Comparison of ENCODE assay signal across 8 cellular contexts in the genomic region with DNA sequence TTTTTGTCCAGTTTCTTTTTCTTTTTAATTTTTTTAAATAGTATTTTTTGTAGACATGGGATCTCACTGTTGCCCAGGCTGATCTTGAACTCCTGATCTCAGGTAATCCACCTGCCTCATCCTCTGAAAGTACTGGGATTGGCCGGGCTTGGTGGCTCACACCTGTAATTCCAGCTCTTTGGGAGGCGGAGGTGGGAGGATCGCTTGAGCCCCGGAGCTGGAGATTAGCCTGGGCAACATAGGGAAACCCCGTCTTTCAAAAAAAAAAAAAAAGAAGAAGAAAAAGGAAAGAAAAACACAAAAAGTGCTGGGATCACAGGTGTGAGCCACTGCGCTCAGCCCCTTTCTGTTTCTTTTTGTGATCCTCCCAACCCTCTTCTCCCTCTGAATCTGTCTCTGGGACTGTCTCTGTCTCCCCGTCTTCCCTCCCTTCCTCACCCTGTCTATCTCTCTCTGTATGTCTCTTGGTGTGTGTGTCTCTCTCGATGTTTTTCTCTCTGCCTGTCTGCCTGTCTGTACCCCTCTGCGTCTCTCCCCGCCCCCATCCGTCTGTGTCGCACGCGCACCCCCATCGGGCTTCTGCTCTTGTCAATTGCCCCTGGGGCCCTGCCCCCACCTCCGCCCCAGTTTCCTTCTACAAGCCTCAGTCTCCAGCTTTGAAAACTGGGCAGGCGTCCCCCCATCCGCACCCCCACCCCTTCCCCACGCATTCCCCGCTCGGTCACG. TPM values are rescaled to one million over a fixed set of nuclear protein-coding genes. Genes with fewer than 3 reads are reported as not detected.
A peak's percentile ranks its signal among the peaks of the same experiment; 100 is the strongest.
DNase-seq lines count a peak whose midpoint lies in the region; ATAC-seq and TF ChIP-seq lines count a peak whose summit lies in the region.

No MANE protein-coding gene starts in this region.

- ATAC-seq in gastroesophageal sphincter (no peak), GM19452 (IDR thresholded peaks at IDR 0.05; ENCODE audit: unreplicated experiment) (no peak), GM19035 (IDR thresholded peaks at IDR 0.05; ENCODE audit: unreplicated experiment) (no peak), GM19463 (IDR thresholded peaks at IDR 0.05; ENCODE audit: unreplicated experiment) (no peak)

- H3K36me3 ChIP-seq in CD8-positive, alpha-beta memory T cell (ENCODE audit: insufficient read depth, low read length) = peaks cover 14% of the 10 kb centered on the region
- H3K36me3 ChIP-seq in gastroesophageal sphincter = peaks cover 4 to 22% of the 10 kb centered on the region in 2 donors

- TF ChIP-seq CTCF in gastroesophageal sphincter (IDR thresholded peaks at IDR 0.05) = no peak

- no peak for TF ChIP-seq EP300 in gastroesophageal sphincter (IDR thresholded peaks at IDR 0.05)

- H3K9me3 Mint-ChIP-seq in CD8-positive, alpha-beta memory T cell = peaks cover 0 to 19% (median 8%) of the 10 kb centered on the region in 5 donors

- peak overlapping the region; percentile 89 to 96 (median 92) for H3K4me3 Mint-ChIP-seq in CD8-positive, alpha-beta memory T cell

- peak overlapping the region; percentile 85 for H3K27ac ChIP-seq in CD8-positive, alpha-beta memory T cell (ENCODE audit: low read depth, low read length)
- H3K27ac ChIP-seq in gastroesophageal sphincter = peak overlapping the region; percentile 99 to 100 (median 99)

- peak; percentile 73 to 97 (median 87) for DNase-seq in CD8-positive, alpha-beta memory T cell
- DNase-seq in NK-92 (lab: John Stamatoyannopoulos, UW; ENCODE audit: unreplicated experiment) (peak; percentile 28), activated T-helper 1 cell treated with Interleukin-2 at 50 U/mL for 16 hours (ENCODE audit: low read depth) (peak; percentile 77), skeletal muscle cell (ENCODE audit: low read depth) (no peak)

- H3K4me1 ChIP-seq in CD8-positive, alpha-beta memory T cell (ENCODE audit: insufficient read depth, low read length) = peaks cover 60% of the 10 kb centered on the region
- H3K4me1 ChIP-seq in gastroesophageal sphincter = peaks cover 0 to 58% (median 26%) of the 10 kb centered on the region in 3 donors

- H3K36me3 Mint-ChIP-seq in CD8-positive, alpha-beta memory T cell = peaks cover 13 to 35% (median 13%) of the 10 kb centered on the region in 3 donors

- 0 to 32% methylated on average over 2 to 8 of the region's 22 CpGs for WGBS in gastroesophageal sphincter (ENCODE audit: low coverage in 1 of 2), 2 donors

- CTCF ChIA-PET in CD8-positive, alpha-beta memory T cell (lab: Charles Lee) = interaction anchor here (4.2 kb wide), 1 partner anchor 9 kb away, joined by 70 read pairs; no protein-coding TSS in a partner anchor

- H3K9me3 ChIP-seq in CD8-positive, alpha-beta memory T cell (ENCODE audit: low read length) = no peaks in the 10 kb centered on the region
- H3K9me3 ChIP-seq in gastroesophageal sphincter = no peaks in the 10 kb centered on the region

- H3K27me3 Mint-ChIP-seq in CD8-positive, alpha-beta memory T cell = peaks cover 0 to 31% of the 10 kb centered on the region in 2 donors

- no peaks in the 10 kb centered on the region for H3K27me3 ChIP-seq in CD8-positive, alpha-beta memory T cell (ENCODE audit: insufficient read depth, low read length, poor library complexity, severe bottlenecking)
- H3K27me3 ChIP-seq in gastroesophageal sphincter = no peaks in the 10 kb centered on the region

- H3K4me3 ChIP-seq in CD8-positive, alpha-beta memory T cell (ENCODE audit: low read length) = peak overlapping the region; percentile 83
- peak overlapping the region; percentile 84 to 90 for H3K4me3 ChIP-seq in gastroesophageal sphincter
- H3K4me3 ChIP-seq in skeletal muscle cell (ENCODE audit: low read depth, low read length) = peak overlapping the region; percentile 97

- peak overlapping the region; percentile 94 to 100 (median 99) for H3K27ac Mint-ChIP-seq in CD8-positive, alpha-beta memory T cell

- POLR2A ChIA-PET in CD8-positive, alpha-beta memory T cell (lab: Charles Lee) = interaction anchor here (0.7 to 4.3 kb wide), 5 partner anchors 8 to 536 kb away, joined by 3 to 96 read pairs (median 3); a partner anchor contains a TSS

- peaks cover 50 to 67% (median 59%) of the 10 kb centered on the region in 3 donors for H3K4me1 Mint-ChIP-seq in CD8-positive, alpha-beta memory T cell

- TF ChIP-seq POLR2A in gastroesophageal sphincter (IDR thresholded peaks at IDR 0.05) = peak in 1 of 2 donors; percentile 24

RNA-seq across cellular contexts. Expression of a gene that starts 0.6 kb away (rescaled TPM):
- 10 to 100 TPM; 32.8 to 36.4 TPM for total RNA-seq in CD8-positive, alpha-beta memory T cell
- polyA plus RNA-seq in CD8-positive, alpha-beta memory T cell = 355 TPM
- 100 to 1,000 TPM in 3 of 4 donors, 10 to 100 TPM in 1; 78.6 to 276 (median 158) TPM for total RNA-seq in gastroesophageal sphincter

RNA-seq across cellular contexts. Expression of a gene that starts 6.4 kb away (rescaled TPM):
- 10 to 100 TPM; 35.2 to 36.4 TPM for total RNA-seq in CD8-positive, alpha-beta memory T cell
- polyA plus RNA-seq in CD8-positive, alpha-beta memory T cell = 4.0 TPM
- total RNA-seq in gastroesophageal sphincter = 10 to 100 TPM; 19.5 to 35.3 (median 23.4) TPM

RNA-seq across cellular contexts. Expression of a gene that starts 14.9 kb away (rescaled TPM):
- total RNA-seq in CD8-positive, alpha-beta memory T cell = 10 to 100 TPM; 39.3 to 39.6 TPM
- polyA plus RNA-seq in CD8-positive, alpha-beta memory T cell = 56.8 TPM
- 10 to 100 TPM; 30.0 to 50.7 (median 36.4) TPM for total RNA-seq in gastroesophageal sphincter

RNA-seq across cellular contexts. Expression of a gene that starts 15.2 kb away (rescaled TPM):
- 10 to 100 TPM; 44.6 to 46.9 TPM for total RNA-seq in CD8-positive, alpha-beta memory T cell
- polyA plus RNA-seq in CD8-positive, alpha-beta memory T cell = 50.2 TPM
- total RNA-seq in gastroesophageal sphincter = 10 to 100 TPM; 32.8 to 48.0 (median 44.0) TPM

RNA-seq across cellular contexts. Expression of a gene that starts 29.7 kb away (rescaled TPM):
- 1,000 to 10,000 TPM; 2,654 to 2,668 TPM for total RNA-seq in CD8-positive, alpha-beta memory T cell
- 1,795 TPM for polyA plus RNA-seq in CD8-positive, alpha-beta memory T cell
- 1,000 to 10,000 TPM; 1,023 to 1,769 (median 1,110) TPM for total RNA-seq in gastroesophageal sphincter
